Comparison of ENCODE assay signal across 8 cellular contexts in genomic region chr12:57740656-57741412, GRCh38. TPM values are rescaled to one million over a fixed set of nuclear protein-coding genes. Genes with fewer than 3 reads are reported as not detected.
A peak's percentile ranks its signal among the peaks of the same experiment; 100 is the strongest.
DNase-seq lines count a peak whose midpoint lies in the region; ATAC-seq and TF ChIP-seq lines count a peak whose summit lies in the region.

No MANE protein-coding gene starts in this region.

- H3K4me3 ChIP-seq in breast epithelium (peak overlapping the region in 1 of 3 donors; percentile 40), Caco-2 (ENCODE audit: low read depth, low read length) (no peak overlapping the region)

- peaks cover 21% of the 10 kb centered on the region for H3K4me1 Mint-ChIP-seq in Caco-2 (ENCODE audit: low read depth, unreplicated experiment)

- TF ChIP-seq CTCF in breast epithelium (IDR thresholded peaks at IDR 0.05) (no peak), Caco-2 (IDR thresholded peaks at IDR 0.05; ENCODE audit: insufficient read depth in 1 of 2, low read depth in 1 of 2, low read length in 1 of 2, severe bottlenecking in 1 of 2, unreplicated experiment in 1 of 2) (no peak)

- CTCF ChIA-PET in Caco-2 (lab: Charles Lee): no interaction called here

- H3K9me3 Mint-ChIP-seq in Caco-2 (ENCODE audit: unreplicated experiment): no peaks in the 10 kb centered on the region

- H3K36me3 Mint-ChIP-seq in Caco-2 (ENCODE audit: insufficient read depth, unreplicated experiment): peaks cover 19% of the 10 kb centered on the region

- POLR2A ChIA-PET in Caco-2 (lab: Charles Lee): no interaction called here

- no TSS peak for BruUV-seq in Caco-2 (replicated peaks; lab: Mats Ljungman, UMichigan)

- ATAC-seq in HG03175 (IDR thresholded peaks at IDR 0.05; ENCODE audit: unreplicated experiment): peak; percentile 70

- H3K27me3 ChIP-seq in breast epithelium: peaks cover 17 to 32% of the 10 kb centered on the region in 2 donors
- peaks cover 4% of the 10 kb centered on the region for H3K27me3 ChIP-seq in Caco-2 (replicated peaks; ENCODE audit: control insufficient read depth, insufficient read depth, low read length)

- DNase-seq in NCI-H1436 (lab: John Stamatoyannopoulos, UW): peak; percentile 51
- no peak for DNase-seq in NCI-H1436 treated with DMSO at 0.1 percent for 48 hours (lab: John Stamatoyannopoulos, UW)
- DNase-seq in activated CD4-positive, CD25-positive, alpha-beta regulatory T cell treated with anti-CD3 and anti-CD28 coated beads, Interleukin-2, amount 50 U/mL, for 16 hours (ENCODE audit: low read depth, low spot score): peak; percentile 59
- peak; percentile 58 for DNase-seq in effector CD8-positive, alpha-beta T cell (lab: John Stamatoyannopoulos, UW)
- DNase-seq in stimulated activated CD8-positive, alpha-beta memory T cell treated with anti-CD3 and anti-CD28 coated beads, Interleukin-4, amount 100 ng/mL, for 24 hours (ENCODE audit: low read depth): peak; percentile 64
- no peak for DNase-seq in breast epithelium (ENCODE audit: low spot score in 2 of 2)
- DNase-seq in Caco-2: no peak

- H3K27me3 Mint-ChIP-seq in Caco-2 (ENCODE audit: insufficient read depth, unreplicated experiment): peaks cover 22% of the 10 kb centered on the region

- no peak for TF ChIP-seq POLR2A in breast epithelium (IDR thresholded peaks at IDR 0.05)

- no peak overlapping the region for H3K27ac ChIP-seq in breast epithelium

- no peak overlapping the region for H3K4me3 Mint-ChIP-seq in Caco-2 (ENCODE audit: unreplicated experiment)

- H3K4me1 ChIP-seq in breast epithelium (peaks cover 9 to 21% of the 10 kb centered on the region in 2 donors), Caco-2 (peaks cover 16% of the 10 kb centered on the region)

- H3K27ac Mint-ChIP-seq in Caco-2 (ENCODE audit: unreplicated experiment): no peak overlapping the region

- intact Hi-C loops in breast epithelium (cut with DNase I; ENCODE audit: low total_unique reads) (no loop called here), Caco-2 (cut with micrococcal nuclease; ENCODE audit: unreplicated experiment) (no loop called here)

- H3K9me3 ChIP-seq in breast epithelium (no peaks in the 10 kb centered on the region), Caco-2 (no peaks in the 10 kb centered on the region)

- H3K36me3 ChIP-seq in breast epithelium (no peaks in the 10 kb centered on the region), Caco-2 (ENCODE audit: control insufficient read depth, insufficient read depth, low read length) (no peaks in the 10 kb centered on the region)

RNA-seq across cellular contexts. Expression of gene AGAP2, which starts 2.3 kb away (rescaled TPM):
- total RNA-seq in breast epithelium (1 to 10 TPM; 1.2 to 1.8 (median 1.6) TPM), Caco-2 (2022) (0.09 TPM in 1 of 2 replicates, not detected in the other)

RNA-seq across cellular contexts. Expression of gene TSPAN31, which starts 4.0 kb away (rescaled TPM):
- total RNA-seq in breast epithelium (100 to 1,000 TPM in 1 of 3 donors, 10 to 100 TPM in 2; 55.5 to 107 (median 73.1) TPM), Caco-2 (2022) (20.6 and 23.3 TPM in 2 replicates)

RNA-seq across cellular contexts. Expression of gene CDK4, which starts 11.3 kb away (rescaled TPM):
- total RNA-seq in breast epithelium: 100 to 1,000 TPM; 105 to 136 (median 109) TPM
- 205 and 210 TPM in 2 replicates for total RNA-seq in Caco-2 (2022)

RNA-seq across cellular contexts. Expression of gene MARCHF9, which starts 14.1 kb away (rescaled TPM):
- 1 to 10 TPM; 6.9 to 9.8 (median 7.5) TPM for total RNA-seq in breast epithelium
- total RNA-seq in Caco-2 (2022): 11.0 and 12.0 TPM in 2 replicates

RNA-seq across cellular contexts. Expression of gene CYP27B1, which starts 26.0 kb away (rescaled TPM):
- 1 to 10 TPM in 1 of 3 donors, under 1 TPM in 2; 0.33 to 2.2 (median 0.48) TPM for total RNA-seq in breast epithelium
- 6.9 and 7.1 TPM in 2 replicates for total RNA-seq in Caco-2 (2022)

Comparison
In these comparisons a context has a peak if more than half of its experiments do, and no peak if none do; other contexts are left out.
1. DNase-seq: peak in NCI-H1436 (single experiment), activated CD4-positive, CD25-positive, alpha-beta regulatory T cell treated with anti-CD3 and anti-CD28 coated beads, Interleukin-2, amount 50 U/mL, for 16 hours (single experiment), effector CD8-positive, alpha-beta T cell (single experiment) and stimulated activated CD8-positive, alpha-beta memory T cell treated with anti-CD3 and anti-CD28 coated beads, Interleukin-4, amount 100 ng/mL, for 24 hours (single experiment); none in NCI-H1436 treated with DMSO at 0.1 percent for 48 hours (single experiment), breast epithelium (0 of 2) and Caco-2 (0 of 2).